23 cellular contexts compared by ENCODE assay signal in the genomic region with DNA sequence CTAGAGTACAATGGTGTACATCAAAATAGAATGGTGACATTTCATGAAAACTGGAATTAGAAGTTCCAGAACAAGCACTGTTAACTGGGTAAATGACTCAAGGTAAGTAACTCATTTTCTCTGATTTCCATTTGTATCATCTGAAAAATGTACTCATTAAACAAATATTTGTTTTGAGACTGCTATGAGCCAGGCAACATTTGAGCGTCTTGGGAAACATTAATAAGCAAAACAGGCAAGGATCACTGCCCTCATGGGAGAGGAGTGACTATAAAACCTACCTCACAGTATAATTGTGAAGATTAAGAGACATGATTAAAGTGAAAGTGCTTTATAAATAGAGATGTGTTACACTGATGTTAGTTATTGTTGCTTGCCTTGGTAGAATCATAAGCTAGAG.
"Had no signal": no experiment of that assay in that cellular context is flagged by ENCODE, and none has a peak within 500 bp of the region (broad histone marks: within the 10 kb centered on the region; RNA-seq: fewer than 3 reads in every experiment).

No MANE protein-coding gene starts in this region.

- H3K4me2 ChIP-seq: smooth muscle cell had no signal

- H3K9me3 ChIP-seq: esophagus squamous epithelium, neutrophil, right lobe of liver, thyroid gland had no signal

- DNase-seq: cortex of kidney; endodermal cell; esophagus squamous epithelium; hypothalamus; immature natural killer cell; left ventricle myocardium superior; right lobe of liver; stimulated activated CD4-positive, alpha-beta T cell treated with anti-CD3 and anti-CD28 coated beads, Interleukin-12 subunit alpha, Interleukin-12 subunit beta, amount 100 ng/mL, for 4 hours; stimulated activated CD4-positive, alpha-beta T cell treated with anti-CD3 and anti-CD28 coated beads, Interleukin-1b, Interleukin-23, amount 100 ng/mL, for 48 hours; stimulated activated CD4-positive, alpha-beta T cell treated with anti-CD3 and anti-CD28 coated beads, Interleukin-4, amount 100 ng/mL, for 1 hour; stimulated activated CD8-positive, alpha-beta memory T cell treated with anti-CD3 and anti-CD28 coated beads, Interleukin-4, amount 100 ng/mL, for 48 hours; stimulated activated naive CD4-positive, alpha-beta T cell; stimulated activated naive CD8-positive, alpha-beta T cell treated with anti-CD3 and anti-CD28 coated beads, Interleukin-15, amount 100 ng/mL, for 72 hours; thyroid gland had no signal

- H3K27ac Mint-ChIP-seq: endodermal cell; immature natural killer cell; memory B cell; natural killer cell treated with Interleukin-12 subunit alpha and Interleukin-12 subunit beta and Interleukin-15 and Interleukin-18, amount 100 ng/mL, for 72 hours; progenitor cell of endocrine pancreas; stimulated activated naive CD8-positive, alpha-beta T cell treated with anti-CD3 and anti-CD28 coated beads, Interleukin-15, amount 100 ng/mL, for 72 hours; type B pancreatic cell had no signal

- H3K36me3 ChIP-seq: esophagus squamous epithelium, neutrophil, right lobe of liver, thyroid gland had no signal

- H3K9me3 Mint-ChIP-seq: endodermal cell; memory B cell; neural crest cell; stimulated activated naive CD8-positive, alpha-beta T cell treated with anti-CD3 and anti-CD28 coated beads, Interleukin-15, amount 100 ng/mL, for 72 hours; type B pancreatic cell had no signal

- H3K4me3 ChIP-seq: esophagus squamous epithelium, lung, right lobe of liver, smooth muscle cell, thyroid gland had no signal

- H3K4me1 Mint-ChIP-seq: immature natural killer cell; memory B cell; neural crest cell; stimulated activated naive CD8-positive, alpha-beta T cell treated with anti-CD3 and anti-CD28 coated beads, Interleukin-15, amount 100 ng/mL, for 72 hours had no signal

- H3K4me3 Mint-ChIP-seq: endodermal cell; immature natural killer cell; memory B cell; natural killer cell treated with Interleukin-12 subunit alpha and Interleukin-12 subunit beta and Interleukin-15 and Interleukin-18, amount 100 ng/mL, for 72 hours; neural crest cell; stimulated activated naive CD8-positive, alpha-beta T cell treated with anti-CD3 and anti-CD28 coated beads, Interleukin-15, amount 100 ng/mL, for 72 hours; type B pancreatic cell had no signal

- H2AFZ ChIP-seq: parathyroid adenoma had no signal

- H3K27me3 ChIP-seq: esophagus squamous epithelium, neutrophil, right lobe of liver, thyroid gland had no signal

- H3K36me3 Mint-ChIP-seq: immature natural killer cell; memory B cell; natural killer cell treated with Interleukin-12 subunit alpha and Interleukin-12 subunit beta and Interleukin-15 and Interleukin-18, amount 100 ng/mL, for 72 hours; type B pancreatic cell had no signal

- H3K27ac ChIP-seq: esophagus squamous epithelium, neutrophil, parathyroid adenoma, right lobe of liver, thyroid gland had no signal

- H3K27me3 Mint-ChIP-seq: memory B cell; natural killer cell treated with Interleukin-12 subunit alpha and Interleukin-12 subunit beta and Interleukin-15 and Interleukin-18, amount 100 ng/mL, for 72 hours; stimulated activated naive CD8-positive, alpha-beta T cell treated with anti-CD3 and anti-CD28 coated beads, Interleukin-15, amount 100 ng/mL, for 72 hours had no signal

- H3K9ac ChIP-seq: parathyroid adenoma had no signal

- H3K4me1 ChIP-seq: esophagus squamous epithelium, parathyroid adenoma, right lobe of liver, thyroid gland had no signal

- H3K79me2 ChIP-seq: parathyroid adenoma had no signal
